Comparison of ENCODE assay signal across 8 cellular contexts in the genomic region with DNA sequence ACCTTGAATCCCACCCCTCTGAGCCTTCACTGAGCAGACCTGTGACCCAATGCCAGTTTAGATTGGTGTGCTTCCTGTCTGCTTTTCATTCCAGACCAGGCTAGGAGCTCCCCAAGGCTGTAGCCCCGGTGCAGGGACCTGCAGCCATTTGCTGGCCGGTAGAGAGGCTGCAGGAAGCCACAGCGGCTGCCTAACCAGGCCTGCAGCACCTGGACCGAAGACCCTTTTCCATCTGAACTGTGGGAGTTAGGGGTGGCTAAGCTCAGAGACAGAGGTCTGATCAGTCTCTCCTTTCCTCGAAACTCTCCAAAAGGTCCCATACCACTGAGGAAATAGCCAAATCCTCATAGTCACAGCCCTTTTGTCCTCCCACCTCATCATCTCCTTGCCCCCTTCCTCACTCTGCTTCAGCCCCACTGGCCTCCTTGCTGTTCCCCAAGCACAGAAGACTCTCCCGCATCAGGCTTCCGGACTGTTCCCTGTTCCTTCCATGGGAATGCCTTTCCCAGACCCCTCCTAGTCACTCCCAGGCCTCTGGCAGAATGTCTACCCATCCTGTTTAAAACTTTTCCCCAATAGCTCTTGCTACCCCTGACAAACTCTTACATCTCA. TPM values are rescaled to one million over a fixed set of nuclear protein-coding genes. Genes with fewer than 3 reads are reported as not detected.
DNase-seq lines count a peak whose midpoint lies in the region; ATAC-seq, FAIRE-seq and TF ChIP-seq lines count a peak whose summit lies in the region.

No MANE protein-coding gene starts in this region.

- H3K9me3 ChIP-seq in PC-3 (ENCODE audit: low read length) = no peaks in the 10 kb centered on the region
- no peaks in the 10 kb centered on the region for H3K9me3 ChIP-seq in endothelial cell of umbilical vein (replicated peaks; ENCODE audit: control insufficient read depth, insufficient read depth, low read length)

- CTCF ChIA-PET in BJ (lab: Yijun Ruan, JAX) (no interaction called here), PC-3 (lab: Charles Lee) (interaction anchor here (2.0 kb wide), 1 partner anchor 86 kb away, joined by 5 read pairs; the partner anchor contains the start of gene TTC22), endothelial cell of umbilical vein (lab: Charles Lee) (interaction anchor here (1.3 to 2.4 kb wide), 3 partner anchors 10 to 215 kb away, joined by 4 to 12 read pairs (median 4); no protein-coding TSS in a partner anchor)

- dilution Hi-C loops in endothelial cell of umbilical vein (cut with MboI; ENCODE audit: extremely low pct_ligation_motif_present, low sequenced_read_pairs) = no loop called here

- H3K79me2 ChIP-seq in PC-3 (ENCODE audit: low read length) (peaks cover 38% of the 10 kb centered on the region), endothelial cell of umbilical vein (ENCODE audit: control insufficient read depth, insufficient read depth, low read length) (peaks cover 30% of the 10 kb centered on the region)

- DNase-seq in BJ (ENCODE audit: low read depth) (no peak), PC-3 (peak; percentile 2), endothelial cell of umbilical vein (ENCODE audit: low read depth, low spot score) (no peak), neural crest cell (ENCODE audit: low read depth, low spot score) (no peak), NOMO-1 treated with DMSO at 0.1 percent for 48 hours (lab: John Stamatoyannopoulos, UW; ENCODE audit: unreplicated experiment) (no peak), H54 (ENCODE audit: insufficient read length, low spot score) (no peak), GM13976 (ENCODE audit: low spot score) (no peak), D721Med (ENCODE audit: insufficient read length, low spot score) (no peak)

- H3K36me3 ChIP-seq in BJ (ENCODE audit: control insufficient read depth, insufficient read depth, low read length) (peaks cover 3% of the 10 kb centered on the region; the same call in 1 of the 2 replicates), PC-3 (ENCODE audit: low read depth, low read length) (peaks cover 15% of the 10 kb centered on the region; the same call in 1 of the 2 replicates), endothelial cell of umbilical vein (ENCODE audit: control insufficient read depth in 2 of 2, extremely low read depth in 1 of 2, insufficient read depth in 2 of 2, low read length in 2 of 2) (peaks cover 4 to 7% of the 10 kb centered on the region in 2 experiments)

- H4K20me1 ChIP-seq in PC-3 (ENCODE audit: low read length) = no peaks in the 10 kb centered on the region
- no peaks in the 10 kb centered on the region for H4K20me1 ChIP-seq in endothelial cell of umbilical vein (replicated peaks; ENCODE audit: control insufficient read depth, extremely low read depth, insufficient read depth, low read length)

- peaks cover 2% of the 10 kb centered on the region for H3K36me3 Mint-ChIP-seq in neural crest cell (ENCODE audit: low read depth)

- H3K4me3 ChIP-seq in BJ (ENCODE audit: low read depth, low read length) (peak overlapping the region; percentile 76; the same call in 1 of the 2 replicates), PC-3 (ENCODE audit: low read length) (peak overlapping the region; percentile 80), endothelial cell of umbilical vein (replicated peaks in 1 of 3; ENCODE audit: insufficient read depth in 1 of 3, low read depth in 1 of 3, low read length in 3 of 3) (peak overlapping the region in 1 of 3 experiments; percentile 95)

- intact Hi-C loops in PC-3 (cut with micrococcal nuclease) = no loop called here
- intact Hi-C loops in endothelial cell of umbilical vein (cut with micrococcal nuclease) = loop anchor here (1.0 to 5.0 kb wide), 3 partner anchors 49 to 662 kb away; partner anchors contain the start of genes PARS2, TCEANC2 and TMEM59

- H3K9me1 ChIP-seq in endothelial cell of umbilical vein (replicated peaks; ENCODE audit: control insufficient read depth, extremely low read depth, insufficient read depth, low read length) = no peaks in the 10 kb centered on the region

- no peak for TF ChIP-seq POLR2A in endothelial cell of umbilical vein (IDR thresholded peaks at IDR 0.05; ENCODE audit: low read depth, low read length)
- no peak for TF ChIP-seq POLR2A in H54 (IDR thresholded peaks at IDR 0.05; ENCODE audit: low read depth, low read length)

- POLR2A ChIA-PET in BJ (lab: Charles Lee) (no interaction called here), PC-3 (lab: Charles Lee; ENCODE audit: unreplicated experiment) (no interaction called here), endothelial cell of umbilical vein (lab: Charles Lee) (no interaction called here)

- peaks cover 35% of the 10 kb centered on the region for H3K27me3 Mint-ChIP-seq in neural crest cell (ENCODE audit: low read depth)

- peaks cover 12% of the 10 kb centered on the region for H3K4me1 ChIP-seq in PC-3 (ENCODE audit: insufficient read depth, low read length)
- peaks cover 11% of the 10 kb centered on the region for H3K4me1 ChIP-seq in endothelial cell of umbilical vein (ENCODE audit: control insufficient read depth, extremely low read depth, insufficient read depth, low read length)

- no peak overlapping the region for H3K27ac Mint-ChIP-seq in neural crest cell (ENCODE audit: unreplicated experiment)

- no peaks in the 10 kb centered on the region for H3F3A ChIP-seq in PC-3 (ENCODE audit: low read length, unreplicated experiment)

- H3K4me2 ChIP-seq in PC-3 (ENCODE audit: low read length) (peak overlapping the region; percentile 79), endothelial cell of umbilical vein (ENCODE audit: insufficient read depth, low read length) (peak overlapping the region; percentile 58)

- H3K9me2 ChIP-seq in PC-3 (replicated peaks; ENCODE audit: low read length) = no peaks in the 10 kb centered on the region

- H2AFZ ChIP-seq in PC-3 (ENCODE audit: low read length) (peak overlapping the region; percentile 85), endothelial cell of umbilical vein (ENCODE audit: low read depth, low read length) (peak overlapping the region; percentile 98)

- in situ Hi-C loops in GM13976 (cut with MboI; ENCODE audit: low sequenced_read_pairs, unreplicated experiment) = no loop called here

- FAIRE-seq in endothelial cell of umbilical vein (lab: Jason Lieb, UNC) (no peak), H54 (lab: Jason Lieb, UNC) (no peak), D721Med (lab: Jason Lieb, UNC) (no peak)

- ATAC-seq in PC-3 = no peak; the same call in 1 of the 2 replicates

- TF ChIP-seq CTCF in BJ (IDR thresholded peaks at IDR 0.05; ENCODE audit: insufficient read depth, low read depth, low read length) (no peak), PC-3 (conservative IDR thresholded peaks at IDR 0.05; ENCODE audit: low read depth, low read length) (no peak), endothelial cell of umbilical vein (IDR thresholded peaks at IDR 0.05; ENCODE audit: extremely low read depth in 1 of 2, insufficient read depth in 1 of 2, low read depth in 1 of 2, low read length in 2 of 2) (no peak), neural crest cell (conservative IDR thresholded peaks at IDR 0.05) (no peak), GM13976 (IDR thresholded peaks at IDR 0.05; ENCODE audit: borderline replicate concordance, control extremely low read depth, extremely low read depth, insufficient read depth, missing control alignments) (no peak), D721Med (IDR thresholded peaks at IDR 0.05; ENCODE audit: insufficient read depth, missing control alignments) (no peak)

- BruUV-seq in PC-3 (replicated peaks; lab: Mats Ljungman, UMichigan) (no TSS peak), endothelial cell of umbilical vein (replicated peaks; lab: Mats Ljungman, UMichigan) (no TSS peak)

- H3K27ac ChIP-seq in PC-3 (ENCODE audit: low read length) = no peak overlapping the region
- H3K27ac ChIP-seq in endothelial cell of umbilical vein (ENCODE audit: insufficient read depth, low read depth, low read length) = no peak overlapping the region

- H3K27me3 ChIP-seq in BJ (ENCODE audit: control insufficient read depth, insufficient read depth, low read length) (peaks cover 2% of the 10 kb centered on the region), PC-3 (ENCODE audit: low read length) (no peaks in the 10 kb centered on the region), endothelial cell of umbilical vein (ENCODE audit: control insufficient read depth in 2 of 2, insufficient read depth in 2 of 2, low read length in 2 of 2) (peaks cover 0 to 2% of the 10 kb centered on the region in 2 experiments)

- peak overlapping the region; percentile 90 for H3K4me3 Mint-ChIP-seq in neural crest cell

- no peaks in the 10 kb centered on the region for H3K9me3 Mint-ChIP-seq in neural crest cell

- peaks cover 20% of the 10 kb centered on the region for H3K4me1 Mint-ChIP-seq in neural crest cell

- H3K9ac ChIP-seq in PC-3 (ENCODE audit: low read length) (peak overlapping the region; percentile 91; the same call in 1 of the 2 replicates), endothelial cell of umbilical vein (replicated peaks; ENCODE audit: extremely low read depth, insufficient read depth, low read length) (peak overlapping the region; percentile 43)

TF ChIP-seq in endothelial cell of umbilical vein, 7 proteins besides CTCF, POLR2A, EP300 and RAD21 (continues in another document):
- TF ChIP-seq EZH2 (IDR thresholded peaks at IDR 0.05; ENCODE audit: borderline replicate concordance, low read depth, low read length, severe bottlenecking) = no peak

RNA-seq across cellular contexts. Expression of gene TTC4, which starts 0.7 kb away (rescaled TPM):
- polyA plus RNA-seq in BJ (2011; rRNA removed) (20.5 and 23.2 TPM in 2 replicates), endothelial cell of umbilical vein (18.2 and 19.2 TPM in 2 replicates)
- polyA minus RNA-seq in BJ (2011; rRNA and poly(A)+ RNA removed) = 12.8 and 18.5 TPM in 2 replicates
- total RNA-seq in PC-3 (2014; rRNA removed) (28.2 and 34.7 TPM in 2 replicates), endothelial cell of umbilical vein (21.4 and 28.8 TPM in 2 replicates), neural crest cell (27.9 and 28.5 TPM in 2 replicates)
- 20.2 and 23.1 TPM in 2 replicates for polyA plus RNA-seq in endothelial cell of umbilical vein (2011; cell fraction: cytosol; rRNA removed)
- polyA plus RNA-seq in endothelial cell of umbilical vein (2011; cell fraction: nucleus; rRNA removed) = 14.9 and 17.0 TPM in 2 replicates
- polyA plus RNA-seq in endothelial cell of umbilical vein (2012) = 23.9 and 28.2 TPM in 2 replicates
- polyA minus RNA-seq in endothelial cell of umbilical vein = 18.1 and 18.7 TPM in 2 replicates
- 11.5 TPM for polyA minus RNA-seq in endothelial cell of umbilical vein (2011; cell fraction: cytosol; rRNA and poly(A)+ RNA removed)
- 8.3 and 10.7 TPM in 2 replicates for polyA minus RNA-seq in endothelial cell of umbilical vein (2011; cell fraction: nucleus; rRNA and poly(A)+ RNA removed)

RNA-seq across cellular contexts. Expression of gene PARS2, which starts 49.3 kb away (rescaled TPM):
- polyA plus RNA-seq in BJ (2011; rRNA removed) (3.7 and 3.9 TPM in 2 replicates), endothelial cell of umbilical vein (2.0 and 2.5 TPM in 2 replicates)
- polyA minus RNA-seq in BJ (2011; rRNA and poly(A)+ RNA removed) = 5.4 and 6.7 TPM in 2 replicates
- total RNA-seq in PC-3 (2014; rRNA removed) (3.5 and 5.0 TPM in 2 replicates), endothelial cell of umbilical vein (3.0 and 3.8 TPM in 2 replicates), neural crest cell (7.1 and 8.2 TPM in 2 replicates)
- polyA plus RNA-seq in endothelial cell of umbilical vein (2011; cell fraction: cytosol; rRNA removed) = 1.8 and 1.9 TPM in 2 replicates
- 0.90 and 1.0 TPM in 2 replicates for polyA plus RNA-seq in endothelial cell of umbilical vein (2011; cell fraction: nucleus; rRNA removed)
- 2.9 and 3.4 TPM in 2 replicates for polyA plus RNA-seq in endothelial cell of umbilical vein (2012)
- polyA minus RNA-seq in endothelial cell of umbilical vein = 3.7 and 5.6 TPM in 2 replicates
- polyA minus RNA-seq in endothelial cell of umbilical vein (2011; cell fraction: cytosol; rRNA and poly(A)+ RNA removed) = 3.1 TPM
- polyA minus RNA-seq in endothelial cell of umbilical vein (2011; cell fraction: nucleus; rRNA and poly(A)+ RNA removed) = 0.72 and 0.82 TPM in 2 replicates
